Comparison of ENCODE assay signal across 17 cellular contexts in genomic region chr20:52812231-52812847, GRCh38.
A peak's percentile ranks its signal among the peaks of the same experiment; 100 is the strongest.
DNase-seq lines count a peak whose midpoint lies in the region; ATAC-seq and TF ChIP-seq lines count a peak whose summit lies in the region.
"Had no signal": no experiment of that assay in that cellular context is flagged by ENCODE, and none has a peak within 500 bp of the region (broad histone marks: within the 10 kb centered on the region; RNA-seq: fewer than 3 reads in every experiment).

No MANE protein-coding gene starts in this region.

- H3K9me3 ChIP-seq in neural progenitor cell (ENCODE audit: low read depth), result no peaks in the 10 kb centered on the region
- H3K9me3 ChIP-seq: gastrocnemius medialis, left lung had no signal

- H3F3A ChIP-seq in neural progenitor cell (ENCODE audit: low read depth), result no peaks in the 10 kb centered on the region

- no peaks in the 10 kb centered on the region for H4K20me1 ChIP-seq in neural progenitor cell (ENCODE audit: low read depth)

- CTCF ChIA-PET in activated CD4-positive, alpha-beta T cell treated with anti-CD3 and anti-CD28 coated beads for 36 hours (lab: Charles Lee), result interaction anchor here (0.6 kb wide), 1 partner anchor 1786 kb away, joined by 3 read pairs; no protein-coding TSS in a partner anchor
- CTCF ChIA-PET in WTC11 (lab: Charles Lee), result interaction anchor here (1.6 kb wide), 1 partner anchor 13 kb away, joined by 3 read pairs; no protein-coding TSS in a partner anchor
- CTCF ChIA-PET in T-cell (lab: Charles Lee), result no interaction called here

- H3K4me2 ChIP-seq in neural progenitor cell, result no peak overlapping the region

- POLR2A ChIA-PET in activated CD4-positive, alpha-beta T cell treated with anti-CD3 and anti-CD28 coated beads for 36 hours (lab: Charles Lee), result no interaction called here
- POLR2A ChIA-PET in WTC11 (lab: Charles Lee), result no interaction called here
- POLR2A ChIA-PET in T-cell (lab: Charles Lee), result no interaction called here

- H3K27me3 Mint-ChIP-seq in activated CD4-positive, alpha-beta T cell treated with anti-CD3 and anti-CD28 coated beads for 36 hours, result peaks cover 21% of the 10 kb centered on the region
- H3K27me3 Mint-ChIP-seq in WTC11 (ENCODE audit: low read depth) (no peaks in the 10 kb centered on the region), neural progenitor cell (ENCODE audit: insufficient read depth, low read depth) (no peaks in the 10 kb centered on the region), T-cell (peaks cover 5 to 25% of the 10 kb centered on the region in 2 donors)

- no peaks in the 10 kb centered on the region for H3K9me3 Mint-ChIP-seq in activated CD4-positive, alpha-beta T cell treated with anti-CD3 and anti-CD28 coated beads for 36 hours (ENCODE audit: low read depth)
- H3K9me3 Mint-ChIP-seq in WTC11 (peaks cover 7% of the 10 kb centered on the region), neural progenitor cell (no peaks in the 10 kb centered on the region), T-cell (no peaks in the 10 kb centered on the region)

- intact Hi-C loops in activated CD4-positive, alpha-beta T cell treated with anti-CD3 and anti-CD28 coated beads for 36 hours (cut with DNase I, micrococcal nuclease), result no loop called here

- peak; percentile 9 for DNase-seq in activated CD4-positive, alpha-beta T cell treated with anti-CD3 and anti-CD28 coated beads for 36 hours
- no peak for DNase-seq in activated CD4-positive, alpha-beta T cell treated with anti-CD3 and anti-CD28 coated beads for 4 hours
- DNase-seq in HT-29 (ENCODE audit: low spot score) (peak; percentile 31), WTC11 (ENCODE audit: low spot score) (peak; percentile 27), neural progenitor cell (ENCODE audit: low spot score) (no peak), Ammon's horn (ENCODE audit: low spot score) (no peak), T-cell (no peak), GM03348 (ENCODE audit: low spot score) (no peak)
- DNase-seq: activated naive CD4-positive, alpha-beta T cell; gastrocnemius medialis; GDM1; H7; left lung; NCI-H1694; NCI-H345; occipital lobe had no signal

- no peak overlapping the region for H3K27ac Mint-ChIP-seq in activated CD4-positive, alpha-beta T cell treated with anti-CD3 and anti-CD28 coated beads for 36 hours
- no peak overlapping the region for H3K27ac Mint-ChIP-seq in WTC11
- H3K27ac Mint-ChIP-seq in neural progenitor cell, result no peak overlapping the region
- no peak overlapping the region for H3K27ac Mint-ChIP-seq in T-cell

- TF ChIP-seq CTCF in WTC11 (IDR thresholded peaks at IDR 0.05) (no peak), neural progenitor cell (IDR thresholded peaks at IDR 0.05) (peak; percentile 12)

- H3K27me3 ChIP-seq in neural progenitor cell, result no peaks in the 10 kb centered on the region
- H3K27me3 ChIP-seq: gastrocnemius medialis had no signal

- H3K36me3 ChIP-seq in neural progenitor cell, result no peaks in the 10 kb centered on the region
- H3K36me3 ChIP-seq: gastrocnemius medialis, left lung had no signal

- no peaks in the 10 kb centered on the region for H3K36me3 Mint-ChIP-seq in activated CD4-positive, alpha-beta T cell treated with anti-CD3 and anti-CD28 coated beads for 36 hours (ENCODE audit: low read depth)
- H3K36me3 Mint-ChIP-seq in WTC11 (no peaks in the 10 kb centered on the region), neural progenitor cell (no peaks in the 10 kb centered on the region), T-cell (no peaks in the 10 kb centered on the region)

- H3K9ac ChIP-seq in neural progenitor cell, result no peak overlapping the region

- ATAC-seq in activated CD4-positive, alpha-beta T cell treated with anti-CD3 and anti-CD28 coated beads for 36 hours, result no peak
- peak; percentile 80 for ATAC-seq in WTC11
- no peak for ATAC-seq in T-cell (replicated peaks in 1 of 4)
- ATAC-seq: gastrocnemius medialis, left lung, sciatic nerve had no signal

- H3K4me1 ChIP-seq in neural progenitor cell, result no peaks in the 10 kb centered on the region
- H3K4me1 ChIP-seq: gastrocnemius medialis, left lung had no signal

- no peak overlapping the region for H3K4me3 Mint-ChIP-seq in activated CD4-positive, alpha-beta T cell treated with anti-CD3 and anti-CD28 coated beads for 36 hours
- H3K4me3 Mint-ChIP-seq in WTC11 (no peak overlapping the region), neural progenitor cell (no peak overlapping the region), T-cell (no peak overlapping the region)

- no peak overlapping the region for H2AFZ ChIP-seq in neural progenitor cell (replicated peaks)

- H3K4me1 Mint-ChIP-seq in activated CD4-positive, alpha-beta T cell treated with anti-CD3 and anti-CD28 coated beads for 36 hours, result no peaks in the 10 kb centered on the region
- no peaks in the 10 kb centered on the region for H3K4me1 Mint-ChIP-seq in WTC11
- no peaks in the 10 kb centered on the region for H3K4me1 Mint-ChIP-seq in neural progenitor cell
- H3K4me1 Mint-ChIP-seq in T-cell, result no peaks in the 10 kb centered on the region

- no peaks in the 10 kb centered on the region for H3K79me2 ChIP-seq in neural progenitor cell (ENCODE audit: low read depth)

- no peak overlapping the region for H3K27ac ChIP-seq in neural progenitor cell
- H3K27ac ChIP-seq: gastrocnemius medialis, left lung had no signal

- no peak overlapping the region for H3K4me3 ChIP-seq in neural progenitor cell
- H3K4me3 ChIP-seq: gastrocnemius medialis, left lung had no signal

TF ChIP-seq in WTC11, 78 proteins besides CTCF, POLR2A, EP300 and RAD21:
- TF ChIP-seq SP1 (CRISPR knock-in tag; conservative IDR thresholded peaks at IDR 0.05), result no peak
- no peak for TF ChIP-seq JAZF1 (CRISPR knock-in tag; IDR thresholded peaks at IDR 0.05)
- TF ChIP-seq ZNF219 (CRISPR knock-in tag; IDR thresholded peaks at IDR 0.05; ENCODE audit: borderline replicate concordance), result no peak
- no peak for TF ChIP-seq CDX4 (CRISPR knock-in tag; IDR thresholded peaks at IDR 0.05; ENCODE audit: borderline replicate concordance)
- TF ChIP-seq CBFB (CRISPR knock-in tag; IDR thresholded peaks at IDR 0.05; ENCODE audit: low read depth), result no peak
- TF ChIP-seq CREB1 (CRISPR knock-in tag; IDR thresholded peaks at IDR 0.05), result no peak
- no peak for TF ChIP-seq ZMAT4 (CRISPR knock-in tag; IDR thresholded peaks at IDR 0.05)

Comparison
In these comparisons a context has a peak if more than half of its experiments do, and no peak if none do; other contexts are left out.
1. DNase-seq: peak in activated CD4-positive, alpha-beta T cell treated with anti-CD3 and anti-CD28 coated beads for 36 hours (single experiment), HT-29 (single experiment) and WTC11 (single experiment); none in activated CD4-positive, alpha-beta T cell treated with anti-CD3 and anti-CD28 coated beads for 4 hours (0 of 2), neural progenitor cell (single experiment), Ammon's horn (single experiment), T-cell (0 of 34) and GM03348 (single experiment).
2. CTCF ChIA-PET loops: an anchor here in activated CD4-positive, alpha-beta T cell treated with anti-CD3 and anti-CD28 coated beads for 36 hours (0.6 kb wide) and WTC11 (1.6 kb wide); none called in T-cell.